In the genomic region with DNA sequence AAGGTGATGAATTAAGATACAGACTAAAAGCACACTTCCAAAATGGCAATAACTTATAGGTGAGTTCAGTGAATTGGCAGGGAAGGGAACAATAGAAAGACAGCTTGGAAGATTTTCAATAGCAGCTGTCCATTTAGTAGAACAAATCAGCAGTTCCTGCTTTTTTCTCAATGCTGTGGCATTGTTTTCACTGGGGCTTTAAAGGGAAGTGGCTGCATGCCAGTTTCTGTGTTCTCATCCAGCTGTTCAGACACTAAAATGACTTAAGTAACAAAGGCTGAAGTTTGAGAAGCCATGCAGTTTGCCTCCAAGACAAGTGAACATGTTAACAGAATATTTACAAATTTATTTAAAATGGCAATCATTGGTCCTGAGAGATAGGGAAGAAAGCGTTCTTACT, we compare ENCODE assay signal across 1 cellular context.
TF ChIP-seq lines count a peak whose summit lies in the region.

No MANE protein-coding gene starts in this region.

TF ChIP-seq in WTC11, 78 proteins besides CTCF, POLR2A, EP300 and RAD21 (continued from another document):
- TF ChIP-seq, protein P1, sequence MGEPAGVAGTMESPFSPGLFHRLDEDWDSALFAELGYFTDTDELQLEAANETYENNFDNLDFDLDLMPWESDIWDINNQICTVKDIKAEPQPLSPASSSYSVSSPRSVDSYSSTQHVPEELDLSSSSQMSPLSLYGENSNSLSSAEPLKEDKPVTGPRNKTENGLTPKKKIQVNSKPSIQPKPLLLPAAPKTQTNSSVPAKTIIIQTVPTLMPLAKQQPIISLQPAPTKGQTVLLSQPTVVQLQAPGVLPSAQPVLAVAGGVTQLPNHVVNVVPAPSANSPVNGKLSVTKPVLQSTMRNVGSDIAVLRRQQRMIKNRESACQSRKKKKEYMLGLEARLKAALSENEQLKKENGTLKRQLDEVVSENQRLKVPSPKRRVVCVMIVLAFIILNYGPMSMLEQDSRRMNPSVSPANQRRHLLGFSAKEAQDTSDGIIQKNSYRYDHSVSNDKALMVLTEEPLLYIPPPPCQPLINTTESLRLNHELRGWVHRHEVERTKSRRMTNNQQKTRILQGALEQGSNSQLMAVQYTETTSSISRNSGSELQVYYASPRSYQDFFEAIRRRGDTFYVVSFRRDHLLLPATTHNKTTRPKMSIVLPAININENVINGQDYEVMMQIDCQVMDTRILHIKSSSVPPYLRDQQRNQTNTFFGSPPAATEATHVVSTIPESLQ (CRISPR knock-in tag; IDR thresholded peaks at IDR 0.05): no peak
- TF ChIP-seq, protein P2, sequence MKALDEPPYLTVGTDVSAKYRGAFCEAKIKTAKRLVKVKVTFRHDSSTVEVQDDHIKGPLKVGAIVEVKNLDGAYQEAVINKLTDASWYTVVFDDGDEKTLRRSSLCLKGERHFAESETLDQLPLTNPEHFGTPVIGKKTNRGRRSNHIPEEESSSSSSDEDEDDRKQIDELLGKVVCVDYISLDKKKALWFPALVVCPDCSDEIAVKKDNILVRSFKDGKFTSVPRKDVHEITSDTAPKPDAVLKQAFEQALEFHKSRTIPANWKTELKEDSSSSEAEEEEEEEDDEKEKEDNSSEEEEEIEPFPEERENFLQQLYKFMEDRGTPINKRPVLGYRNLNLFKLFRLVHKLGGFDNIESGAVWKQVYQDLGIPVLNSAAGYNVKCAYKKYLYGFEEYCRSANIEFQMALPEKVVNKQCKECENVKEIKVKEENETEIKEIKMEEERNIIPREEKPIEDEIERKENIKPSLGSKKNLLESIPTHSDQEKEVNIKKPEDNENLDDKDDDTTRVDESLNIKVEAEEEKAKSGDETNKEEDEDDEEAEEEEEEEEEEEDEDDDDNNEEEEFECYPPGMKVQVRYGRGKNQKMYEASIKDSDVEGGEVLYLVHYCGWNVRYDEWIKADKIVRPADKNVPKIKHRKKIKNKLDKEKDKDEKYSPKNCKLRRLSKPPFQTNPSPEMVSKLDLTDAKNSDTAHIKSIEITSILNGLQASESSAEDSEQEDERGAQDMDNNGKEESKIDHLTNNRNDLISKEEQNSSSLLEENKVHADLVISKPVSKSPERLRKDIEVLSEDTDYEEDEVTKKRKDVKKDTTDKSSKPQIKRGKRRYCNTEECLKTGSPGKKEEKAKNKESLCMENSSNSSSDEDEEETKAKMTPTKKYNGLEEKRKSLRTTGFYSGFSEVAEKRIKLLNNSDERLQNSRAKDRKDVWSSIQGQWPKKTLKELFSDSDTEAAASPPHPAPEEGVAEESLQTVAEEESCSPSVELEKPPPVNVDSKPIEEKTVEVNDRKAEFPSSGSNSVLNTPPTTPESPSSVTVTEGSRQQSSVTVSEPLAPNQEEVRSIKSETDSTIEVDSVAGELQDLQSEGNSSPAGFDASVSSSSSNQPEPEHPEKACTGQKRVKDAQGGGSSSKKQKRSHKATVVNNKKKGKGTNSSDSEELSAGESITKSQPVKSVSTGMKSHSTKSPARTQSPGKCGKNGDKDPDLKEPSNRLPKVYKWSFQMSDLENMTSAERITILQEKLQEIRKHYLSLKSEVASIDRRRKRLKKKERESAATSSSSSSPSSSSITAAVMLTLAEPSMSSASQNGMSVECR (CRISPR knock-in tag; IDR thresholded peaks at IDR 0.05; ENCODE audit: borderline replicate concordance): no peak
- TF ChIP-seq, protein P3, sequence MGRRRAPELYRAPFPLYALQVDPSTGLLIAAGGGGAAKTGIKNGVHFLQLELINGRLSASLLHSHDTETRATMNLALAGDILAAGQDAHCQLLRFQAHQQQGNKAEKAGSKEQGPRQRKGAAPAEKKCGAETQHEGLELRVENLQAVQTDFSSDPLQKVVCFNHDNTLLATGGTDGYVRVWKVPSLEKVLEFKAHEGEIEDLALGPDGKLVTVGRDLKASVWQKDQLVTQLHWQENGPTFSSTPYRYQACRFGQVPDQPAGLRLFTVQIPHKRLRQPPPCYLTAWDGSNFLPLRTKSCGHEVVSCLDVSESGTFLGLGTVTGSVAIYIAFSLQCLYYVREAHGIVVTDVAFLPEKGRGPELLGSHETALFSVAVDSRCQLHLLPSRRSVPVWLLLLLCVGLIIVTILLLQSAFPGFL (CRISPR knock-in tag; IDR thresholded peaks at IDR 0.05; ENCODE audit: borderline replicate concordance): no peak
